12 cellular contexts compared by ENCODE assay signal in the genomic region with DNA sequence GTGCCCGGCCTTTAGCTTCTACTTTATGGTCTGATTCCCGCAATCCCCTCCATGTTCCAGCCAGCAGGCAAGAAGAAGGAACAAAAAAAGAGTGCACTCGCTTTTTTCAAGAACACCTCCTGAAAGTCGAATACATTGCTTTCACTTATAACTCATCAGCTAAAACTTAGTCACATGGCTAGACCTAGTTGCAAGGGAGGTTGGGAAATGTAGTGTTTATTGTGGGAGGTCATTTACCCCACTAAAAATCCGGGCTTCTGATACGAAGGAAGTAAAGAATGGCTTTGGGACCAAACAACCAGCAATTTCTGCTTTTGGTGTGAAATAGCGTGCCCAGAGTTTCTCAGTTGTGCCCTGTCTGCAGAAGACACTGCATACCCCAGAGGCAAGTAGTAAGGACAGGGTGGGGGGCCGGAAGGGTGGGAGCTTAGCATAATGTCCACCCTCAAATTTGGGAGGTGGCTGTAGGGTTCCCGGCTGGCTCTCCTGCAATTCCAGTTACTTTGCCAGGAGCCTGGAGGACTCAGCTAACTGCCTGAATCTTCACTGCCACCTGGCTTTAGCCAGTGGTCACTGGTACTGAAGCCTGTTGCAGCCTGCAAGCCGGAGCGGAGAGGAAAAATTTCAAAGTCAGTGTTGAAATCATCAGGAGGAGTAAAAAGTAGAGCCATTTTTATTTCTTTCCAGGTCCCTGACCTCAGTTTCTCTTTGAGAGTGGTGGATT. TPM values are rescaled to one million over a fixed set of nuclear protein-coding genes. Genes with fewer than 3 reads are reported as not detected.
A peak's percentile ranks its signal among the peaks of the same experiment; 100 is the strongest.
DNase-seq lines count a peak whose midpoint lies in the region; ATAC-seq, FAIRE-seq and TF ChIP-seq lines count a peak whose summit lies in the region.
"Had no signal": no experiment of that assay in that cellular context is flagged by ENCODE, and none has a peak within 500 bp of the region (broad histone marks: within the 10 kb centered on the region; RNA-seq: fewer than 3 reads in every experiment).

No MANE protein-coding gene starts in this region.

- peaks cover 6% of the 10 kb centered on the region; the same call in 1 of the 2 replicates for H3K4me1 ChIP-seq in GM23248 (ENCODE audit: insufficient read depth)

- no peaks in the 10 kb centered on the region for H3K9me3 Mint-ChIP-seq in osteocyte (ENCODE audit: unreplicated experiment)
- H3K9me3 Mint-ChIP-seq: IgD-negative memory B cell had no signal

- in situ Hi-C loops in GM23248 (cut with MboI), result no loop called here

- H3K9me2 ChIP-seq in GM23248 (ENCODE audit: insufficient read depth), result no peaks in the 10 kb centered on the region

- H3F3A ChIP-seq in GM23248 (ENCODE audit: insufficient read depth), result peaks cover 8% of the 10 kb centered on the region; the same call in 1 of the 2 replicates

- H3K4me3 ChIP-seq in GM23248, result no peak overlapping the region

- H3K36me3 Mint-ChIP-seq in osteocyte (ENCODE audit: unreplicated experiment), result no peaks in the 10 kb centered on the region
- H3K36me3 Mint-ChIP-seq: IgD-negative memory B cell had no signal

- no peak overlapping the region for H2AFZ ChIP-seq in GM23248

- H3K4me1 Mint-ChIP-seq in osteocyte (ENCODE audit: unreplicated experiment), result peaks cover 4% of the 10 kb centered on the region

- 93% methylated on average over 11 of the region's 11 CpGs for WGBS in GM23248 (ENCODE audit: low coverage in 1 of 2, low lambda C conversion rate in 2 of 2, missing lambda C conversion rate in 2 of 2), 2 experiments

- no peak for ATAC-seq in HG02884 (IDR thresholded peaks at IDR 0.05; ENCODE audit: unreplicated experiment)

- H3K36me3 ChIP-seq in GM23248 (ENCODE audit: low read depth), result no peaks in the 10 kb centered on the region

- H3K4me2 ChIP-seq in GM23248 (ENCODE audit: unreplicated experiment), result no peak overlapping the region

- peak; percentile 71 for TF ChIP-seq CTCF in VCaP (conservative IDR thresholded peaks at IDR 0.05)
- TF ChIP-seq CTCF in osteocyte (IDR thresholded peaks at IDR 0.05), result peak; percentile 58

- H3K27ac ChIP-seq in GM23248 (no peak overlapping the region), VCaP (no peak overlapping the region)

- H3K27ac Mint-ChIP-seq in osteocyte (ENCODE audit: unreplicated experiment), result no peak overlapping the region
- H3K27ac Mint-ChIP-seq: IgD-negative memory B cell had no signal

- H3K27me3 Mint-ChIP-seq in osteocyte (ENCODE audit: unreplicated experiment), result peaks cover 17% of the 10 kb centered on the region

- no peaks in the 10 kb centered on the region for H4K20me1 ChIP-seq in GM23248 (ENCODE audit: insufficient read depth)

- no peak for FAIRE-seq in frontal cortex (lab: Jason Lieb, UNC)
- no peak for FAIRE-seq in RCC 7860 (lab: Jason Lieb, UNC)
- FAIRE-seq: colon had no signal

- DNase-seq in GM23248 (peak; percentile 31), frontal cortex (ENCODE audit: low spot score in 2 of 2) (peak; percentile 8 to 27), osteocyte (ENCODE audit: extremely low spot score, unreplicated experiment) (peak; percentile 69), DMS 273 (lab: John Stamatoyannopoulos, UW; ENCODE audit: unreplicated experiment) (no peak), NCI-H1436 treated with DMSO at 0.1 percent for 48 hours (lab: John Stamatoyannopoulos, UW) (no peak), RCC 7860 (ENCODE audit: low spot score) (no peak)
- DNase-seq: DND-41, T-helper 9 cell had no signal

- H3K79me2 ChIP-seq in GM23248 (ENCODE audit: insufficient read depth), result no peaks in the 10 kb centered on the region

- H3K27me3 ChIP-seq in GM23248 (replicated peaks; ENCODE audit: insufficient read depth), result no peaks in the 10 kb centered on the region

- H3K4me3 Mint-ChIP-seq in osteocyte (ENCODE audit: unreplicated experiment), result no peak overlapping the region
- H3K4me3 Mint-ChIP-seq: IgD-negative memory B cell had no signal

- no peak overlapping the region for H3K9ac ChIP-seq in GM23248

- H3K9me3 ChIP-seq in GM23248 (ENCODE audit: low read depth), result no peaks in the 10 kb centered on the region

RNA-seq across cellular contexts. Expression of a gene that starts 57.7 kb away (rescaled TPM):
- total RNA-seq in GM23248 (2014; rRNA removed; shearing (Covaris generic)), result 93.7 and 120 TPM in 2 replicates
- 116 TPM in 2 replicates for polyA plus RNA-seq in GM23248 (2016; fragmentation: Nextera tagmentation; extraction: Ambion mirVana)
- total RNA-seq in frontal cortex (24.9 TPM), osteocyte (11.2 and 12.1 TPM in 2 replicates)
- polyA plus RNA-seq: IgD-negative memory B cell had no signal

Comparison
In these comparisons a context has a peak if more than half of its experiments do, and no peak if none do; other contexts are left out.
1. DNase-seq: peak in GM23248 (single experiment), frontal cortex (2 of 2) and osteocyte (single experiment); none in DMS 273 (single experiment), NCI-H1436 treated with DMSO at 0.1 percent for 48 hours (single experiment) and RCC 7860 (single experiment).